Comparison of ENCODE assay signal across 19 cellular contexts in genomic region chrX:119055650-119056049, GRCh38. TPM values are rescaled to one million over a fixed set of nuclear protein-coding genes. Genes with fewer than 3 reads are reported as not detected.
A peak's percentile ranks its signal among the peaks of the same experiment; 100 is the strongest.
DNase-seq lines count a peak whose midpoint lies in the region; ATAC-seq, FAIRE-seq and TF ChIP-seq lines count a peak whose summit lies in the region.
"Had no signal": no experiment of that assay in that cellular context is flagged by ENCODE, and none has a peak within 500 bp of the region (broad histone marks: within the 10 kb centered on the region; RNA-seq: fewer than 3 reads in every experiment).

No MANE protein-coding gene starts in this region.

- no peak overlapping the region for H3K4me3 Mint-ChIP-seq in astrocyte (ENCODE audit: unreplicated experiment)

- no peak overlapping the region for H2AFZ ChIP-seq in astrocyte (ENCODE audit: low read depth, low read length)

- H3K9ac ChIP-seq in astrocyte (ENCODE audit: low read length): no peak overlapping the region

- H3K27me3 ChIP-seq in right atrium auricular region: no peaks in the 10 kb centered on the region
- H3K27me3 ChIP-seq in astrocyte (ENCODE audit: insufficient read depth, low read length): no peaks in the 10 kb centered on the region

- H3K27ac Mint-ChIP-seq in astrocyte (ENCODE audit: unreplicated experiment): no peak overlapping the region

- H3K4me1 Mint-ChIP-seq in astrocyte (ENCODE audit: low read depth, unreplicated experiment): no peaks in the 10 kb centered on the region

- ATAC-seq in Right ventricle myocardium inferior: peak; percentile 93
- ATAC-seq in left ventricle myocardium superior: peak; percentile 98
- ATAC-seq in GM18502 (IDR thresholded peaks at IDR 0.05; ENCODE audit: poor library complexity, unreplicated experiment): no peak
- ATAC-seq: HCT116 had no signal

- H3K4me1 ChIP-seq in right atrium auricular region (peaks cover 0 to 12% of the 10 kb centered on the region in 2 donors), astrocyte (ENCODE audit: insufficient read depth, low read length) (no peaks in the 10 kb centered on the region)
- H3K4me1 ChIP-seq: SJCRH30 had no signal

- no peak overlapping the region for H3K4me3 ChIP-seq in right atrium auricular region
- H3K4me3 ChIP-seq in astrocyte (ENCODE audit: insufficient read depth, low read depth, low read length): no peak overlapping the region
- H3K4me3 ChIP-seq: SJCRH30 had no signal

- no peaks in the 10 kb centered on the region for H3K36me3 Mint-ChIP-seq in astrocyte (ENCODE audit: low read depth, unreplicated experiment)

- intact Hi-C loops in Right ventricle myocardium inferior (cut with DNase I) (no loop called here), left ventricle myocardium superior (cut with micrococcal nuclease) (no loop called here)

- H4K20me1 ChIP-seq in astrocyte (ENCODE audit: insufficient read depth, low read length): no peaks in the 10 kb centered on the region

- H3K36me3 ChIP-seq in right atrium auricular region: no peaks in the 10 kb centered on the region
- no peaks in the 10 kb centered on the region for H3K36me3 ChIP-seq in astrocyte (ENCODE audit: insufficient read depth, low read length)
- H3K36me3 ChIP-seq: SJCRH30 had no signal

- H3K27ac ChIP-seq in right atrium auricular region: no peak overlapping the region
- H3K27ac ChIP-seq in astrocyte (ENCODE audit: low read depth, low read length): no peak overlapping the region
- H3K27ac ChIP-seq: C4-2B, HL-60, SJCRH30 had no signal

- peak; percentile 32 for FAIRE-seq in astrocyte (lab: Jason Lieb, UNC)
- no peak for FAIRE-seq in RCC 7860 (lab: Jason Lieb, UNC)
- FAIRE-seq: GM12891 had no signal

- H3K79me2 ChIP-seq in astrocyte (ENCODE audit: insufficient read depth, low read length): no peaks in the 10 kb centered on the region

- peaks cover under 1% of the 10 kb centered on the region for H3K9me3 Mint-ChIP-seq in astrocyte (ENCODE audit: unreplicated experiment)

- H3K27me3 Mint-ChIP-seq in astrocyte (ENCODE audit: low read depth, unreplicated experiment): no peaks in the 10 kb centered on the region

- DNase-seq in Right ventricle myocardium inferior (ENCODE audit: missing footprints): no peak
- DNase-seq in right atrium auricular region (ENCODE audit: low spot score): no peak
- no peak for DNase-seq in astrocyte (ENCODE audit: low read depth)
- peak; percentile 53 for DNase-seq in left ventricle myocardium superior
- no peak for DNase-seq in NCI-H2081 treated with DMSO at 0.1 percent for 48 hours (lab: John Stamatoyannopoulos, UW)
- no peak for DNase-seq in RCC 7860 (ENCODE audit: low spot score)
- DNase-seq: GF-D8, KBM-7, NCI-H1436, NCI-H2029 treated with DMSO at 0.1 percent for 48 hours, NCI-H510A treated with DMSO at 0.1 percent for 48 hours, RPMI8226, SJCRH30 had no signal

- no peak for TF ChIP-seq CTCF in right atrium auricular region (IDR thresholded peaks at IDR 0.05)
- TF ChIP-seq CTCF in astrocyte (IDR thresholded peaks at IDR 0.05; ENCODE audit: insufficient read depth, low read depth, low read length): no peak

- no peak overlapping the region for H3K4me2 ChIP-seq in astrocyte (ENCODE audit: low read length)

- no peaks in the 10 kb centered on the region for H3K9me3 ChIP-seq in right atrium auricular region
- no peaks in the 10 kb centered on the region for H3K9me3 ChIP-seq in astrocyte (ENCODE audit: insufficient read depth, low read depth, low read length)
- H3K9me3 ChIP-seq: SJCRH30 had no signal

RNA-seq across cellular contexts. Expression of gene CT47C1, which starts 17.1 kb away (rescaled TPM):
- total RNA-seq in Right ventricle myocardium inferior: not detected
- total RNA-seq in right atrium auricular region: not detected
- not detected in 2 replicates for total RNA-seq in astrocyte
- not detected for total RNA-seq in left ventricle myocardium superior
- total RNA-seq: Daoy, SJCRH30 had no signal
